Comparison of ENCODE assay signal across 11 cellular contexts in the genomic region with DNA sequence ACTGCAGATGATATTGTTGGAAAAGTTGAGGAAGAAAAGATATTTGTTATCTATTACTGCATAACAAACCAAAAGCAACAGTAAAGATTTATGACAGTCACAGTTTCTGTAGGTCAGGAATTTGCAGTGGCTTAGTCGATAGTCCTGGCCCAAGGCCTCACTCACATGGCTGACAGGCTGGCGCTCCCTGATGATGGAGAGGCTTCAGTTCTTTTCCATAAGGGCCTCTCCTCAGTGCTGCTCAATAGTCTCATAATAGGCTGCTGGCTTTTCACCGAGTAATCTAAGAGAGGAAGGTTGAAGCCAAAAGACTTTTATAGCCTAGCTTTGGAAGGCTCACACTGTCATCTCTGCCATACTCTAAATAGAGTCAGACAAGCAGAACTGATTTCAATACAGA. TPM values are rescaled to one million over a fixed set of nuclear protein-coding genes. Genes with fewer than 3 reads are reported as not detected.
A peak's percentile ranks its signal among the peaks of the same experiment; 100 is the strongest.
DNase-seq lines count a peak whose midpoint lies in the region; ATAC-seq and TF ChIP-seq lines count a peak whose summit lies in the region.
"Had no signal": no experiment of that assay in that cellular context is flagged by ENCODE, and none has a peak within 500 bp of the region (broad histone marks: within the 10 kb centered on the region; RNA-seq: fewer than 3 reads in every experiment).

No MANE protein-coding gene starts in this region.

- peaks cover 85% of the 10 kb centered on the region for H3K4me1 ChIP-seq in vagina
- H3K4me1 ChIP-seq: neural progenitor cell had no signal

- H3K27me3 ChIP-seq in vagina: no peaks in the 10 kb centered on the region
- H3K27me3 ChIP-seq: breast epithelium, neural progenitor cell had no signal

- ATAC-seq in HG03108 (IDR thresholded peaks at IDR 0.05; ENCODE audit: unreplicated experiment): no peak
- no peak for ATAC-seq in HG03520 (IDR thresholded peaks at IDR 0.05; ENCODE audit: unreplicated experiment)

- H3K4me3 ChIP-seq in vagina: no peak overlapping the region
- H3K4me3 ChIP-seq: breast epithelium, neural progenitor cell, SJSA1 had no signal

- TF ChIP-seq CTCF in vagina (IDR thresholded peaks at IDR 0.05): no peak

- peak overlapping the region; percentile 53 for H3K27ac ChIP-seq in vagina
- H3K27ac ChIP-seq: SJSA1 had no signal

- DNase-seq in NCI-H82 (lab: John Stamatoyannopoulos, UW) (peak; percentile 18), NCI-H82 treated with DMSO at 0.1 percent for 48 hours (lab: John Stamatoyannopoulos, UW; ENCODE audit: unreplicated experiment) (no peak), OCI-M1 (lab: John Stamatoyannopoulos, UW) (peak; percentile 10), left kidney (ENCODE audit: low read depth, low spot score) (peak; percentile 12), vagina (ENCODE audit: extremely low spot score in 2 of 2) (no peak), ACHN (no peak)

- no peaks in the 10 kb centered on the region for H3K36me3 ChIP-seq in vagina
- H3K36me3 ChIP-seq: breast epithelium, neural progenitor cell had no signal

- in situ Hi-C loops in ACHN (cut with HindIII; ENCODE audit: low pct_ligation_motif_present, low pct_unique_long_range_greater_than_20kb, low sequenced_read_pairs): no loop called here

- TF ChIP-seq POLR2A in vagina (IDR thresholded peaks at IDR 0.05): no peak

- no peaks in the 10 kb centered on the region for H3K9me3 ChIP-seq in vagina
- H3K9me3 ChIP-seq: breast epithelium, SJSA1 had no signal

- intact Hi-C loops in vagina (cut with DNase I): no loop called here

RNA-seq across cellular contexts. Expression of gene IREB2, which starts 17.7 kb away (rescaled TPM):
- 40.8 TPM for total RNA-seq in vagina

RNA-seq across cellular contexts. Expression of gene HYKK, which starts 51.6 kb away (rescaled TPM):
- 9.6 TPM for total RNA-seq in vagina

Comparison
In these comparisons a context has a peak if more than half of its experiments do, and no peak if none do; other contexts are left out.
1. DNase-seq: peak in NCI-H82 (single experiment), OCI-M1 (single experiment) and left kidney (single experiment); none in NCI-H82 treated with DMSO at 0.1 percent for 48 hours (single experiment), vagina (0 of 2) and ACHN (single experiment).